1 cellular context compared by ENCODE assay signal in genomic region chr10:28737096-28737495, GRCh38.
TF ChIP-seq lines count a peak whose summit lies in the region.

No MANE protein-coding gene starts in this region.

TF ChIP-seq in GM23338, 12 proteins besides CTCF, POLR2A, EP300 and RAD21 (continued from another document):
- no peak for TF ChIP-seq ZNF462 (CRISPR knock-in tag; IDR thresholded peaks at IDR 0.05)
